ENCODE assay signal across 16 cellular contexts in the genomic region with DNA sequence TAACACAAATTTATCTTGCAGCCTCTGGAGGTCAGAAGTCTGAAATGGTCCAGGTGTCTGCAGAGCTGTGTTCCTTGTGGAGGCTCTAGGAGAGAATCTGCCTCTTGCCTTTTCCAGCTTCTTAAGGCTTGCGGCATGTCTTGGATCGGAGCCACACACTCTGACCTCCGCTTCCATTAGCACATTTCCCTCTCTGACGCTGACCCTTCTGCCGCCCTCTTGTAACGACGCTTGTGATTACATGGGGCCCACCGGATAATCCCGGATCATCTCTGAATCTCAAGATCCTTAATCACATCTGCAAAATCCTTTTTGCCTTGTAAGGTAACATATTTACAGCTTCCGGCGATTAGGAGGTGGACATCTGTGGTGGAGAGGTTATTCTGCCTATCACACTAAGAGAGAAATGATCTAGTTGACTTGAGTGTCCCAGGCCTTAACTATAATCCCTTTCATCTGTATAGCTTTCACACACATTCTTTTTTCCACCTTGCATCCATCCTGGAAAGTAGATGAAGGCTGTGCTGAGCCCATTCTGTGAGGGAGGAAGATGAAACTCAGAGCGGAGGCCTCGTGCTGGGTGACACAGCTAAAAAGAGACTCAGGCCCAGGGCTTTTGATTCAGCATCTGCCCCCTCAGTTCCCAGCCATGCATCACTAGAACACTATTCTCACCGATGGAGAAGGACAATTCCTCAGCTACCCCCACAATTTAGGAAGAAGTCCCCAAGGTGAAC. TPM values are rescaled to one million over a fixed set of nuclear protein-coding genes. Genes with fewer than 3 reads are reported as not detected.
"Had no signal": no experiment of that assay in that cellular context is flagged by ENCODE, and none has a peak within 500 bp of the region (broad histone marks: within the 10 kb centered on the region; RNA-seq: fewer than 3 reads in every experiment).

No MANE protein-coding gene starts in this region.

- ATAC-seq: activated CD4-positive, CD25-positive, alpha-beta regulatory T cell treated with anti-CD3 and anti-CD28 coated beads, Interleukin-2, amount 50 U/mL, for 24 hours; activated CD8-positive, alpha-beta memory T cell treated with anti-CD3 and anti-CD28 coated beads, Interleukin-2, amount 10 ng/mL, durations not matched to agents 7 days and 5 days; esophagus mucosa; lower lobe of right lung; right cardiac atrium; stimulated activated naive CD8-positive, alpha-beta T cell treated with anti-CD3 and anti-CD28 coated beads, Interleukin-15, amount 100 ng/mL, for 72 hours had no signal

- H3K4me3 ChIP-seq: cardiac muscle cell, lower lobe of right lung, thoracic aorta had no signal

- H3K36me3 ChIP-seq: cardiac muscle cell, lower lobe of right lung, thoracic aorta had no signal

- H3K27me3 ChIP-seq: cardiac muscle cell had no signal

- H3K27ac ChIP-seq: cardiac muscle cell, lower lobe of right lung, thoracic aorta had no signal

- DNase-seq: activated CD4-positive, alpha-beta T cell treated with anti-CD3 and anti-CD28 coated beads, Interleukin-2, amount 50 U/mL, for 1 hour; activated CD8-positive, alpha-beta memory T cell treated with anti-CD3 and anti-CD28 coated beads, Interleukin-2, amount 10 ng/mL, durations not matched to agents 7 days and 5 days; activated naive CD4-positive, alpha-beta T cell treated with anti-CD3 and anti-CD28 coated beads for 36 hours; activated T-cell treated with anti-CD3 and anti-CD28 coated beads, Interleukin-2, amount 50 U/mL, for 1 hour; hypothalamus; lower lobe of right lung; midbrain; right cardiac atrium; stimulated activated CD4-positive, alpha-beta T cell treated with anti-CD3 and anti-CD28 coated beads, Interleukin-1b, Interleukin-23, amount 100 ng/mL, for 48 hours; stimulated activated naive CD8-positive, alpha-beta T cell treated with anti-CD3 and anti-CD28 coated beads, Interleukin-15, amount 100 ng/mL, for 72 hours had no signal

- H3K4me1 ChIP-seq: lower lobe of right lung had no signal

- H3K9me3 ChIP-seq: lower lobe of right lung, thoracic aorta had no signal

RNA-seq across cellular contexts. Expression of gene EPN3, which starts 30.5 kb away (rescaled TPM):
- total RNA-seq: activated CD8-positive, alpha-beta memory T cell treated with anti-CD3 and anti-CD28 coated beads, Interleukin-2, amount 10 ng/mL, durations not matched to agents 7 days and 5 days; activated naive CD4-positive, alpha-beta T cell treated with anti-CD3 and anti-CD28 coated beads for 36 hours; activated T-helper 2 cell treated with anti-CD3 and anti-CD28 coated beads, Interferon-gamma antibody, Interleukin-2, Interleukin-4, amounts not matched to agents 10 μg/mL and 5 μg/mL and 100 μg/mL, durations not matched to agents 14 hours and 24 hours and 36 hours had no signal

RNA-seq across cellular contexts. Expression of gene CHAD, which starts 33.4 kb away (rescaled TPM):
- total RNA-seq: activated CD8-positive, alpha-beta memory T cell treated with anti-CD3 and anti-CD28 coated beads, Interleukin-2, amount 10 ng/mL, durations not matched to agents 7 days and 5 days; activated naive CD4-positive, alpha-beta T cell treated with anti-CD3 and anti-CD28 coated beads for 36 hours; activated T-helper 2 cell treated with anti-CD3 and anti-CD28 coated beads, Interferon-gamma antibody, Interleukin-2, Interleukin-4, amounts not matched to agents 10 μg/mL and 5 μg/mL and 100 μg/mL, durations not matched to agents 14 hours and 24 hours and 36 hours; cardiac muscle cell; esophagus mucosa; glomerular endothelial cell; lower lobe of right lung; thoracic aorta had no signal
